Comparison of ENCODE assay signal across 1 cellular context in genomic region chr19:46514589-46515289, GRCh38.
TF ChIP-seq lines count a peak whose summit lies in the region.

No MANE protein-coding gene starts in this region.

TF ChIP-seq in A549, 52 proteins besides CTCF, POLR2A, EP300 and RAD21 (continued from another document):
- no peak for TF ChIP-seq PBX3 (IDR thresholded peaks at IDR 0.05)
